ENCODE assay signal across 1 cellular context in the genomic region with DNA sequence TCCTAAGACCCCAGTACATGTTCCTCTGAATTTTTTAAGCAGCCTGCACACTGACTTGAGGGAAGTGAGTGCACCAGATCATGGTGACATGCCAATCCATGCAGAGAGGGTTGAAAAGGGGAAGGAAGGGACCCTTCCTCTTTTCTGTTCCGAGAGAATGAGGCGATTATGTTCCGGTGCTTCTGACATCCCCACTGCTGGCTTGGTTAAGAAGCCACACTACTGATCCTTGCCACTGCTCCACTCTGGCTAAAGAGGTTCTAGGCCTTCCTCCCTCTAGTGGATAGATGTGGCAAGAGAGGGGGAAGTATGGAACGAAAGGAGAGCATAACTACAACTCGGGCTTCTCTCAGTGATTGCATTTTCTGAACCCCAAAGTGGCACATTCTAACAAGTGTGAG.
TF ChIP-seq lines count a peak whose summit lies in the region.

No MANE protein-coding gene starts in this region.

TF ChIP-seq in IMR-90, 13 proteins besides CTCF, POLR2A, EP300 and RAD21:
- TF ChIP-seq SMC3 (IDR thresholded peaks at IDR 0.05; ENCODE audit: low read depth, low read length) (peak; percentile 43), MAZ (IDR thresholded peaks at IDR 0.05; ENCODE audit: borderline replicate concordance, low read depth, low read length) (peak; percentile 14; the same call in 1 of the 2 replicates), MXI1 (IDR thresholded peaks at IDR 0.05; ENCODE audit: borderline replicate concordance, low read depth, low read length) (no peak)
